18 cellular contexts compared by ENCODE assay signal in the genomic region with DNA sequence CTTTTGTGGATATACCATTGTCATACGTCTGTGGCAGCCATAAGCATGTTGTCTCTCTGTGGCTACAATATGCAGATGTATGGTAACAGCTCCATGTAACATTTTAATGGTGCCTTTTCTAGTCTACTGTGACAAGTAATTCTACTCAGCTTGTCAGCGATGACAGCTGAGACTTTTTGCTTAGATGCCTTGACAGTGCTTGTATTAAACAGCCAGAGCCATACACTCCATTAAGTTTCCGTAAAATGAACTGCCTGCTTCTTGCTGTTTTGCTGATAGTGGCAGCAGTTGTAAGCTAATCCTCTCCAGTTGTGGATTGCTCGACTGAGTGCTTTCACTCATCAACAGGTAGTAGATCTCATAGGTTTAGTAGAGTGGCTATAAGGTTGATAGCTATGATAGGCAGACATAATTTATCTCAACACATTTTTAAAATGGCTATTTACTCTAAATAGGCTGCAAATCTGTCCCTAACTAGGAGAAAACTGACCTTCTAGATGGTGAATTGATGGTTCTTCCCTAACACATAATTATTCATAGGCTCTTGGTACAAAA.
DNase-seq lines count a peak whose midpoint lies in the region; ATAC-seq, FAIRE-seq and TF ChIP-seq lines count a peak whose summit lies in the region.
"Had no signal": no experiment of that assay in that cellular context is flagged by ENCODE, and none has a peak within 500 bp of the region (broad histone marks: within the 10 kb centered on the region; RNA-seq: fewer than 3 reads in every experiment).

No MANE protein-coding gene starts in this region.

- TF ChIP-seq CTCF in H1 (IDR thresholded peaks at IDR 0.05; ENCODE audit: control extremely low read depth in 1 of 3, insufficient read depth in 1 of 3, low read depth in 1 of 3, low read length in 3 of 3) (no peak), neural cell (IDR thresholded peaks at IDR 0.05; ENCODE audit: poor library complexity, severe bottlenecking) (peak; percentile 35)

- H4K8ac ChIP-seq in H1 (ENCODE audit: extremely low read depth, insufficient read depth, low read length), result no peak overlapping the region

- TF ChIP-seq POLR2A in H1 (IDR thresholded peaks at IDR 0.05; ENCODE audit: control extremely low read depth in 1 of 2, low read depth in 2 of 2, low read length in 2 of 2), result no peak

- WGBS in H1 (ENCODE audit: extremely low coverage in 1 of 2, insufficient coverage in 1 of 2, insufficient read length in 1 of 2, insufficient replicate concordance in 2 of 2, low coverage in 1 of 2, low lambda C conversion rate in 2 of 2, missing lambda C conversion rate in 1 of 2), 2 experiments, result 91% methylated on average over 4 of the region's 4 CpGs; no CpG with 5 or more reads in 1 of the 2 experiments

- no peak overlapping the region for H2BK20ac ChIP-seq in H1 (ENCODE audit: low read length)

- no peak overlapping the region for H3K4me3 Mint-ChIP-seq in naive thymus-derived CD4-positive, alpha-beta T cell
- H3K4me3 Mint-ChIP-seq in activated naive CD8-positive, alpha-beta T cell treated with anti-CD3 and anti-CD28 coated beads for 36 hours, result no peak overlapping the region
- H3K4me3 Mint-ChIP-seq: CD4-positive, CD25-positive, alpha-beta regulatory T cell; CD8-positive, alpha-beta T cell; H9 had no signal

- H3K9me2 ChIP-seq in neural cell (ENCODE audit: insufficient read depth, low read length), result no peaks in the 10 kb centered on the region

- H2AFZ ChIP-seq in H1 (ENCODE audit: low read length) (no peak overlapping the region), neural cell (ENCODE audit: low read depth, low read length) (no peak overlapping the region)

- no peak overlapping the region for H3K27ac Mint-ChIP-seq in naive thymus-derived CD4-positive, alpha-beta T cell
- H3K27ac Mint-ChIP-seq in activated naive CD8-positive, alpha-beta T cell treated with anti-CD3 and anti-CD28 coated beads for 36 hours, result no peak overlapping the region
- H3K27ac Mint-ChIP-seq: CD4-positive, CD25-positive, alpha-beta regulatory T cell; CD8-positive, alpha-beta T cell; H9 had no signal

- CTCF ChIA-PET in H1 (lab: Charles Lee; ENCODE audit: partially characterized antibody), result no interaction called here
- CTCF ChIA-PET in naive thymus-derived CD4-positive, alpha-beta T cell (lab: Charles Lee), result no interaction called here

- TF ChIP-seq EP300 in H1 (IDR thresholded peaks at IDR 0.05; ENCODE audit: borderline replicate concordance in 1 of 2, low read depth in 2 of 2, low read length in 2 of 2) (no peak), neural cell (conservative IDR thresholded peaks at IDR 0.05; ENCODE audit: poor library complexity, severe bottlenecking) (peak; percentile 100)

- no peak overlapping the region for H3K56ac ChIP-seq in H1 (replicated peaks; ENCODE audit: insufficient read length, low read depth, low read length)

- peak overlapping the region; percentile 22 for H2BK120ac ChIP-seq in H1 (replicated peaks; ENCODE audit: low read depth, low read length)

- H3K18ac ChIP-seq in H1 (ENCODE audit: extremely low read depth, low read length), result no peak overlapping the region

- H3K9me3 ChIP-seq in H1 (ENCODE audit: insufficient read depth in 2 of 2, low read depth in 1 of 2, low read length in 1 of 2) (no peaks in the 10 kb centered on the region), neural cell (ENCODE audit: low read length) (no peaks in the 10 kb centered on the region)
- H3K9me3 ChIP-seq in naive thymus-derived CD4-positive, alpha-beta T cell (ENCODE audit: control insufficient read depth in 2 of 3, low read length in 3 of 3), result no peaks in the 10 kb centered on the region
- H3K9me3 ChIP-seq: BLaER1 had no signal

- no peaks in the 10 kb centered on the region for H3K27me3 Mint-ChIP-seq in naive thymus-derived CD4-positive, alpha-beta T cell
- no peaks in the 10 kb centered on the region for H3K27me3 Mint-ChIP-seq in activated naive CD8-positive, alpha-beta T cell treated with anti-CD3 and anti-CD28 coated beads for 36 hours
- H3K27me3 Mint-ChIP-seq: CD4-positive, CD25-positive, alpha-beta regulatory T cell had no signal

- H2BK12ac ChIP-seq in H1 (ENCODE audit: low read depth, low read length), result no peak overlapping the region

- no peaks in the 10 kb centered on the region for H3K79me1 ChIP-seq in H1 (ENCODE audit: low read depth, low read length)

- H3K79me2 ChIP-seq in H1 (ENCODE audit: control insufficient read depth in 1 of 2, insufficient read depth in 2 of 2, low read length in 2 of 2), result no peaks in the 10 kb centered on the region
- no peaks in the 10 kb centered on the region for H3K79me2 ChIP-seq in neural cell (replicated peaks; ENCODE audit: insufficient read depth, low read length)

- TF ChIP-seq RAD21 in H1 (IDR thresholded peaks at IDR 0.05 in 1 of 2, conservative IDR thresholded peaks at IDR 0.05 in 1 of 2; ENCODE audit: low read depth in 2 of 2, low read length in 2 of 2) (no peak), neural cell (conservative IDR thresholded peaks at IDR 0.05) (peak; percentile 63)

- no peaks in the 10 kb centered on the region for H3K4me1 ChIP-seq in H1 (replicated peaks in 1 of 4; ENCODE audit: control insufficient read depth in 3 of 4, insufficient read depth in 4 of 4, low read length in 3 of 4)
- no peaks in the 10 kb centered on the region for H3K4me1 ChIP-seq in naive thymus-derived CD4-positive, alpha-beta T cell (ENCODE audit: control insufficient read depth in 2 of 2, insufficient read depth in 2 of 2, low read length in 2 of 2)
- H3K4me1 ChIP-seq: BLaER1, Caco-2 had no signal

- H3K4me3 ChIP-seq in H1 (ENCODE audit: extremely low read depth in 1 of 4, insufficient read depth in 2 of 4, low read depth in 3 of 4, low read length in 4 of 4) (no peak overlapping the region), neural cell (ENCODE audit: low read length) (no peak overlapping the region)
- H3K4me3 ChIP-seq in naive thymus-derived CD4-positive, alpha-beta T cell (ENCODE audit: low read length), result no peak overlapping the region
- H3K4me3 ChIP-seq: BLaER1 had no signal

- DNase-seq in NCI-H2227 treated with DMSO at 0.1 percent for 48 hours (lab: John Stamatoyannopoulos, UW), result peak; percentile 12
- DNase-seq in NCI-H2227 (lab: John Stamatoyannopoulos, UW; ENCODE audit: unreplicated experiment), result no peak
- DNase-seq in H1 (ENCODE audit: low read depth in 1 of 2, low spot score in 2 of 2), result no peak
- DNase-seq in naive thymus-derived CD4-positive, alpha-beta T cell, result no peak
- DNase-seq in activated naive CD8-positive, alpha-beta T cell treated with anti-CD3 and anti-CD28 coated beads for 36 hours, result no peak
- DNase-seq: Caco-2; CD4-positive, CD25-positive, alpha-beta regulatory T cell; CD8-positive, alpha-beta T cell; DMS153; DND-41; GOT3; H9 had no signal

- no peaks in the 10 kb centered on the region for H3K36me3 ChIP-seq in H1 (ENCODE audit: control insufficient read depth in 2 of 4, insufficient read depth in 4 of 4, low read length in 3 of 4)
- no peaks in the 10 kb centered on the region for H3K36me3 ChIP-seq in neural cell (ENCODE audit: insufficient read depth, low read length)
- H3K36me3 ChIP-seq in naive thymus-derived CD4-positive, alpha-beta T cell (ENCODE audit: control insufficient read depth in 2 of 3, insufficient read depth in 3 of 3, low read length in 3 of 3), result no peaks in the 10 kb centered on the region
- H3K36me3 ChIP-seq: BLaER1 had no signal

- POLR2A ChIA-PET in H1 (lab: Charles Lee; ENCODE audit: partially characterized antibody), result no interaction called here
- POLR2A ChIA-PET in naive thymus-derived CD4-positive, alpha-beta T cell (lab: Charles Lee), result no interaction called here

- no peak overlapping the region for H2BK5ac ChIP-seq in H1 (ENCODE audit: low read depth, low read length)

- no peaks in the 10 kb centered on the region for H3K36me3 Mint-ChIP-seq in naive thymus-derived CD4-positive, alpha-beta T cell
- H3K36me3 Mint-ChIP-seq in activated naive CD8-positive, alpha-beta T cell treated with anti-CD3 and anti-CD28 coated beads for 36 hours, result no peaks in the 10 kb centered on the region
- H3K36me3 Mint-ChIP-seq: CD4-positive, CD25-positive, alpha-beta regulatory T cell; CD8-positive, alpha-beta T cell had no signal

- intact Hi-C loops in naive thymus-derived CD4-positive, alpha-beta T cell (cut with micrococcal nuclease), result no loop called here

- H4K91ac ChIP-seq in H1 (replicated peaks; ENCODE audit: insufficient read length, low read length), result no peak overlapping the region

- peaks cover 7% of the 10 kb centered on the region for H3F3A ChIP-seq in neural cell (ENCODE audit: insufficient read depth, low read length, poor library complexity, severe bottlenecking)

- H4K20me1 ChIP-seq in H1 (replicated peaks in 1 of 2; ENCODE audit: control insufficient read depth in 1 of 2, insufficient read depth in 2 of 2, low read length in 2 of 2), result no peaks in the 10 kb centered on the region
- no peaks in the 10 kb centered on the region for H4K20me1 ChIP-seq in neural cell (ENCODE audit: insufficient read depth)
- H4K20me1 ChIP-seq: BLaER1 had no signal

- no peak overlapping the region for H2AK5ac ChIP-seq in H1 (ENCODE audit: low read depth, low read length)

- no peak overlapping the region for H2BK15ac ChIP-seq in H1 (ENCODE audit: low read length)

- no peaks in the 10 kb centered on the region for H3K23me2 ChIP-seq in H1 (ENCODE audit: low read depth, low read length)

- H3K4me1 Mint-ChIP-seq in naive thymus-derived CD4-positive, alpha-beta T cell, result no peaks in the 10 kb centered on the region
- H3K4me1 Mint-ChIP-seq in activated naive CD8-positive, alpha-beta T cell treated with anti-CD3 and anti-CD28 coated beads for 36 hours, result no peaks in the 10 kb centered on the region
- H3K4me1 Mint-ChIP-seq: CD4-positive, CD25-positive, alpha-beta regulatory T cell; H9 had no signal

- H3K27me3 ChIP-seq in H1 (replicated peaks in 1 of 4; ENCODE audit: control insufficient read depth in 3 of 4, extremely low read depth in 1 of 4, insufficient read depth in 3 of 4, low read length in 3 of 4) (no peaks in the 10 kb centered on the region), neural cell (ENCODE audit: insufficient read depth, low read depth, low read length) (no peaks in the 10 kb centered on the region)
- H3K27me3 ChIP-seq in naive thymus-derived CD4-positive, alpha-beta T cell (ENCODE audit: control insufficient read depth in 2 of 2, insufficient read depth in 2 of 2, low read length in 2 of 2), result no peaks in the 10 kb centered on the region
- H3K27me3 ChIP-seq: BLaER1 had no signal

- no peak overlapping the region for H3K9ac ChIP-seq in H1 (replicated peaks in 1 of 4; ENCODE audit: extremely low read depth in 1 of 4, low read depth in 3 of 4, low read length in 3 of 4)
- H3K9ac ChIP-seq in neural cell (ENCODE audit: low read length), result no peak overlapping the region
- H3K9ac ChIP-seq: BLaER1 had no signal

- H3K23ac ChIP-seq in H1 (ENCODE audit: insufficient read length), result no peak overlapping the region

- FAIRE-seq in H1 (lab: Jason Lieb, UNC), result no peak
- FAIRE-seq: G401.6, GM12892 had no signal

- H3K4me2 ChIP-seq in H1 (ENCODE audit: insufficient read depth in 1 of 2, low read depth in 2 of 2, low read length in 2 of 2), result no peak overlapping the region
- H3K4me2 ChIP-seq in neural cell (ENCODE audit: low read length), result no peak overlapping the region
- H3K4me2 ChIP-seq: BLaER1 had no signal

- H3K9me3 Mint-ChIP-seq in naive thymus-derived CD4-positive, alpha-beta T cell, result peaks cover 0 to 9% (median 0%) of the 10 kb centered on the region in 11 donors
- no peaks in the 10 kb centered on the region for H3K9me3 Mint-ChIP-seq in activated naive CD8-positive, alpha-beta T cell treated with anti-CD3 and anti-CD28 coated beads for 36 hours
- H3K9me3 Mint-ChIP-seq: CD8-positive, alpha-beta T cell had no signal

- no peak overlapping the region for H3K14ac ChIP-seq in H1 (ENCODE audit: insufficient read length)

- H3K4ac ChIP-seq in H1 (replicated peaks; ENCODE audit: insufficient read length, low read depth, low read length), result no peak overlapping the region

- no peak for ATAC-seq in naive thymus-derived CD4-positive, alpha-beta T cell
- ATAC-seq: CD8-positive, alpha-beta T cell; HCT116 had no signal

- no peak overlapping the region for H4K5ac ChIP-seq in H1 (ENCODE audit: insufficient read length, low read depth, low read length)

- H3K27ac ChIP-seq in H1 (ENCODE audit: low read depth, low read length) (no peak overlapping the region), neural cell (ENCODE audit: low read length) (no peak overlapping the region)
- H3K27ac ChIP-seq in naive thymus-derived CD4-positive, alpha-beta T cell (ENCODE audit: low read depth, low read length), result no peak overlapping the region
- H3K27ac ChIP-seq: BLaER1, C4-2B had no signal
